In the genomic region with DNA sequence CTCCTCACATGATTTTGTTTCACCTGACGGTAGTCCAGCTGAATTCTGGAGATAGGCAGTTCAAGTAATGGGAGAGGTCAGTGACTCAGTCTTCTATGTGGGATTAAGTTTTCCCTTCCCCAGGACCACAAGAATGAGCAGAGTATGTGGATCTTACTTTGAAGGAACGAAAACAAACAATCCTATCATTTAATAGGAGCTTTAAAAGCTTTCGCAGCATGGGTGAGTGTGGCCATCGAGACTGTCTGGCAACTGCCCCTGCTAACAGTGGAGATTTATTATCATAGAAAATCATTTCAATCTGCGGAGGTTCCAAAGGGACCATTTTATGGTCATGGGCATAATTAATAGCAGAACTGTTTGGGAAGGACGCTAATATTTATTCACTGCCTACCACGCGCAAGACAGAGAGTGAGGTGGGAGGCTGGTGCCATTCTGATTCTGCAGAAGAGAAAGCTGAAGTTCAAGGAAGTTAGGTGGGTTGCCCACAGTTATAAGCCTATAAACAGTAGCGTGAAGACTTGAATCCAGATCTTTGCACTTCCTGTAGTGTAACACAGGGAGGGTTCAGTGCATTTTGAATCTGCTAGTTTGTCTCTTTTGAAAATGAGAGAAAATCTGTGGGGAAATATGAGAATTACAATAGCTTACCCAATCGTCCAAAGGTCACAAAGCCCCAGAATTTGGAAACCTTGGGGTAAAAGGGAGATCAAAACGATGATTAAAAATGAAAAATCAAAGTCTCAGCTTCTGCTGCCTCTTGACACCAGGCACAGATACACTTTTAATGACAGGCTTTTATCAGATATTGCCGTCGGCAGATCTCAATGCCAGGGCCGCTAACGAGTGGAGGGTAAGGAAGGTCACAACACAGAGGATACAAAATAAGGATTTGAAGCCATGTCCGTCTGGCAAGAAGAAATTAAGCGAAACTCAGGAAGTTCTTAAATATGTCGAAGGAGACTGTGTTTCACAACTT, we compare ENCODE assay signal across 1 cellular context.
TF ChIP-seq lines count a peak whose summit lies in the region.

No MANE protein-coding gene starts in this region.

TF ChIP-seq in K562, 482 proteins besides CTCF, POLR2A, EP300 and RAD21 (continued from another document and continues in another):
- TF ChIP-seq, protein P1, sequence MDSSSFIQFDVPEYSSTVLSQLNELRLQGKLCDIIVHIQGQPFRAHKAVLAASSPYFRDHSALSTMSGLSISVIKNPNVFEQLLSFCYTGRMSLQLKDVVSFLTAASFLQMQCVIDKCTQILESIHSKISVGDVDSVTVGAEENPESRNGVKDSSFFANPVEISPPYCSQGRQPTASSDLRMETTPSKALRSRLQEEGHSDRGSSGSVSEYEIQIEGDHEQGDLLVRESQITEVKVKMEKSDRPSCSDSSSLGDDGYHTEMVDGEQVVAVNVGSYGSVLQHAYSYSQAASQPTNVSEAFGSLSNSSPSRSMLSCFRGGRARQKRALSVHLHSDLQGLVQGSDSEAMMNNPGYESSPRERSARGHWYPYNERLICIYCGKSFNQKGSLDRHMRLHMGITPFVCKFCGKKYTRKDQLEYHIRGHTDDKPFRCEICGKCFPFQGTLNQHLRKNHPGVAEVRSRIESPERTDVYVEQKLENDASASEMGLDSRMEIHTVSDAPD (CRISPR knock-in tag; IDR thresholded peaks at IDR 0.05): no peak
- TF ChIP-seq, protein P2, sequence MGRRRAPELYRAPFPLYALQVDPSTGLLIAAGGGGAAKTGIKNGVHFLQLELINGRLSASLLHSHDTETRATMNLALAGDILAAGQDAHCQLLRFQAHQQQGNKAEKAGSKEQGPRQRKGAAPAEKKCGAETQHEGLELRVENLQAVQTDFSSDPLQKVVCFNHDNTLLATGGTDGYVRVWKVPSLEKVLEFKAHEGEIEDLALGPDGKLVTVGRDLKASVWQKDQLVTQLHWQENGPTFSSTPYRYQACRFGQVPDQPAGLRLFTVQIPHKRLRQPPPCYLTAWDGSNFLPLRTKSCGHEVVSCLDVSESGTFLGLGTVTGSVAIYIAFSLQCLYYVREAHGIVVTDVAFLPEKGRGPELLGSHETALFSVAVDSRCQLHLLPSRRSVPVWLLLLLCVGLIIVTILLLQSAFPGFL (CRISPR knock-in tag; IDR thresholded peaks at IDR 0.05): no peak
- TF ChIP-seq, protein P3, sequence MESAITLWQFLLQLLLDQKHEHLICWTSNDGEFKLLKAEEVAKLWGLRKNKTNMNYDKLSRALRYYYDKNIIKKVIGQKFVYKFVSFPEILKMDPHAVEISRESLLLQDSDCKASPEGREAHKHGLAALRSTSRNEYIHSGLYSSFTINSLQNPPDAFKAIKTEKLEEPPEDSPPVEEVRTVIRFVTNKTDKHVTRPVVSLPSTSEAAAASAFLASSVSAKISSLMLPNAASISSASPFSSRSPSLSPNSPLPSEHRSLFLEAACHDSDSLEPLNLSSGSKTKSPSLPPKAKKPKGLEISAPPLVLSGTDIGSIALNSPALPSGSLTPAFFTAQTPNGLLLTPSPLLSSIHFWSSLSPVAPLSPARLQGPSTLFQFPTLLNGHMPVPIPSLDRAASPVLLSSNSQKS (CRISPR knock-in tag; IDR thresholded peaks at IDR 0.05): no peak
- no peak for TF ChIP-seq CEBPB (tag; IDR thresholded peaks at IDR 0.05)
- no peak for TF ChIP-seq SRSF9 (IDR thresholded peaks at IDR 0.05; ENCODE audit: borderline replicate concordance, low read depth, low read length)
- TF ChIP-seq, protein P4, sequence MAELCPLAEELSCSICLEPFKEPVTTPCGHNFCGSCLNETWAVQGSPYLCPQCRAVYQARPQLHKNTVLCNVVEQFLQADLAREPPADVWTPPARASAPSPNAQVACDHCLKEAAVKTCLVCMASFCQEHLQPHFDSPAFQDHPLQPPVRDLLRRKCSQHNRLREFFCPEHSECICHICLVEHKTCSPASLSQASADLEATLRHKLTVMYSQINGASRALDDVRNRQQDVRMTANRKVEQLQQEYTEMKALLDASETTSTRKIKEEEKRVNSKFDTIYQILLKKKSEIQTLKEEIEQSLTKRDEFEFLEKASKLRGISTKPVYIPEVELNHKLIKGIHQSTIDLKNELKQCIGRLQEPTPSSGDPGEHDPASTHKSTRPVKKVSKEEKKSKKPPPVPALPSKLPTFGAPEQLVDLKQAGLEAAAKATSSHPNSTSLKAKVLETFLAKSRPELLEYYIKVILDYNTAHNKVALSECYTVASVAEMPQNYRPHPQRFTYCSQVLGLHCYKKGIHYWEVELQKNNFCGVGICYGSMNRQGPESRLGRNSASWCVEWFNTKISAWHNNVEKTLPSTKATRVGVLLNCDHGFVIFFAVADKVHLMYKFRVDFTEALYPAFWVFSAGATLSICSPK (IDR thresholded peaks at IDR 0.05; ENCODE audit: borderline replicate concordance): no peak
- TF ChIP-seq CAMTA2 (CRISPR knock-in tag; conservative IDR thresholded peaks at IDR 0.05): no peak
- TF ChIP-seq CREBBP (IDR thresholded peaks at IDR 0.05; ENCODE audit: low read depth, low read length): no peak
- TF ChIP-seq ARID1B (IDR thresholded peaks at IDR 0.05): peak; percentile 80
- no peak for TF ChIP-seq ARHGAP35 (IDR thresholded peaks at IDR 0.05; ENCODE audit: partially characterized antibody)
- peak; percentile 51; the same call in 1 of the 2 replicates for TF ChIP-seq TAL1 (IDR thresholded peaks at IDR 0.05)
- TF ChIP-seq, protein P5, sequence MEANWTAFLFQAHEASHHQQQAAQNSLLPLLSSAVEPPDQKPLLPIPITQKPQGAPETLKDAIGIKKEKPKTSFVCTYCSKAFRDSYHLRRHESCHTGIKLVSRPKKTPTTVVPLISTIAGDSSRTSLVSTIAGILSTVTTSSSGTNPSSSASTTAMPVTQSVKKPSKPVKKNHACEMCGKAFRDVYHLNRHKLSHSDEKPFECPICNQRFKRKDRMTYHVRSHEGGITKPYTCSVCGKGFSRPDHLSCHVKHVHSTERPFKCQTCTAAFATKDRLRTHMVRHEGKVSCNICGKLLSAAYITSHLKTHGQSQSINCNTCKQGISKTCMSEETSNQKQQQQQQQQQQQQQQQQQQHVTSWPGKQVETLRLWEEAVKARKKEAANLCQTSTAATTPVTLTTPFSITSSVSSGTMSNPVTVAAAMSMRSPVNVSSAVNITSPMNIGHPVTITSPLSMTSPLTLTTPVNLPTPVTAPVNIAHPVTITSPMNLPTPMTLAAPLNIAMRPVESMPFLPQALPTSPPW (CRISPR knock-in tag; IDR thresholded peaks at IDR 0.05): no peak
- TF ChIP-seq SMARCA4 (IDR thresholded peaks at IDR 0.05): peak; percentile 60; the same call in 1 of the 2 replicates
- TF ChIP-seq HNRNPL (IDR thresholded peaks at IDR 0.05; ENCODE audit: low read depth, low read length): no peak
- TF ChIP-seq ESRRB (CRISPR knock-in tag; IDR thresholded peaks at IDR 0.05; ENCODE audit: borderline replicate concordance): no peak
- TF ChIP-seq ZNF143 (CRISPR knock-in tag; IDR thresholded peaks at IDR 0.05): no peak
- no peak for TF ChIP-seq ILF3 (IDR thresholded peaks at IDR 0.05; ENCODE audit: borderline replicate concordance)
- TF ChIP-seq MTA2 (IDR thresholded peaks at IDR 0.05; ENCODE audit: low read depth): peak; percentile 61; the same call in 1 of the 2 replicates
- no peak for TF ChIP-seq ZNF24 (IDR thresholded peaks at IDR 0.05)
- no peak for TF ChIP-seq ZNF717 (CRISPR knock-in tag; IDR thresholded peaks at IDR 0.05)
- no peak for TF ChIP-seq HNRNPH1 (optimal IDR thresholded peaks at IDR 0.05; ENCODE audit: low read depth, low read length)
- TF ChIP-seq, protein P6, sequence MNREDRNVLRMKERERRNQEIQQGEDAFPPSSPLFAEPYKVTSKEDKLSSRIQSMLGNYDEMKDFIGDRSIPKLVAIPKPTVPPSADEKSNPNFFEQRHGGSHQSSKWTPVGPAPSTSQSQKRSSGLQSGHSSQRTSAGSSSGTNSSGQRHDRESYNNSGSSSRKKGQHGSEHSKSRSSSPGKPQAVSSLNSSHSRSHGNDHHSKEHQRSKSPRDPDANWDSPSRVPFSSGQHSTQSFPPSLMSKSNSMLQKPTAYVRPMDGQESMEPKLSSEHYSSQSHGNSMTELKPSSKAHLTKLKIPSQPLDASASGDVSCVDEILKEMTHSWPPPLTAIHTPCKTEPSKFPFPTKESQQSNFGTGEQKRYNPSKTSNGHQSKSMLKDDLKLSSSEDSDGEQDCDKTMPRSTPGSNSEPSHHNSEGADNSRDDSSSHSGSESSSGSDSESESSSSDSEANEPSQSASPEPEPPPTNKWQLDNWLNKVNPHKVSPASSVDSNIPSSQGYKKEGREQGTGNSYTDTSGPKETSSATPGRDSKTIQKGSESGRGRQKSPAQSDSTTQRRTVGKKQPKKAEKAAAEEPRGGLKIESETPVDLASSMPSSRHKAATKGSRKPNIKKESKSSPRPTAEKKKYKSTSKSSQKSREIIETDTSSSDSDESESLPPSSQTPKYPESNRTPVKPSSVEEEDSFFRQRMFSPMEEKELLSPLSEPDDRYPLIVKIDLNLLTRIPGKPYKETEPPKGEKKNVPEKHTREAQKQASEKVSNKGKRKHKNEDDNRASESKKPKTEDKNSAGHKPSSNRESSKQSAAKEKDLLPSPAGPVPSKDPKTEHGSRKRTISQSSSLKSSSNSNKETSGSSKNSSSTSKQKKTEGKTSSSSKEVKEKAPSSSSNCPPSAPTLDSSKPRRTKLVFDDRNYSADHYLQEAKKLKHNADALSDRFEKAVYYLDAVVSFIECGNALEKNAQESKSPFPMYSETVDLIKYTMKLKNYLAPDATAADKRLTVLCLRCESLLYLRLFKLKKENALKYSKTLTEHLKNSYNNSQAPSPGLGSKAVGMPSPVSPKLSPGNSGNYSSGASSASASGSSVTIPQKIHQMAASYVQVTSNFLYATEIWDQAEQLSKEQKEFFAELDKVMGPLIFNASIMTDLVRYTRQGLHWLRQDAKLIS (CRISPR knock-in tag; IDR thresholded peaks at IDR 0.05): no peak
- peak; percentile 36; the same call in 1 of the 2 replicates for TF ChIP-seq DPF2 (IDR thresholded peaks at IDR 0.05)
- TF ChIP-seq RB1 (IDR thresholded peaks at IDR 0.05; ENCODE audit: low read depth): no peak
- TF ChIP-seq, protein P7, sequence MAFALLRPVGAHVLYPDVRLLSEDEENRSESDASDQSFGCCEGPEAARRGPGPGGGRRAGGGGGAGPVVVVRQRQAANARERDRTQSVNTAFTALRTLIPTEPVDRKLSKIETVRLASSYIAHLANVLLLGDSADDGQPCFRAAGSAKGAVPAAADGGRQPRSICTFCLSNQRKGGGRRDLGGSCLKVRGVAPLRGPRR (CRISPR knock-in tag; IDR thresholded peaks at IDR 0.05): no peak
- no peak for TF ChIP-seq SLC30A9 (CRISPR knock-in tag; IDR thresholded peaks at IDR 0.05)
- no peak for TF ChIP-seq ZFP30 (CRISPR knock-in tag; IDR thresholded peaks at IDR 0.05; ENCODE audit: borderline replicate concordance)
- peak; percentile 72 for TF ChIP-seq SOX6 (IDR thresholded peaks at IDR 0.05)
- TF ChIP-seq CTBP1 (IDR thresholded peaks at IDR 0.05; ENCODE audit: borderline replicate concordance): peak; percentile 61; the same call in 1 of the 2 replicates
- TF ChIP-seq, protein P8, sequence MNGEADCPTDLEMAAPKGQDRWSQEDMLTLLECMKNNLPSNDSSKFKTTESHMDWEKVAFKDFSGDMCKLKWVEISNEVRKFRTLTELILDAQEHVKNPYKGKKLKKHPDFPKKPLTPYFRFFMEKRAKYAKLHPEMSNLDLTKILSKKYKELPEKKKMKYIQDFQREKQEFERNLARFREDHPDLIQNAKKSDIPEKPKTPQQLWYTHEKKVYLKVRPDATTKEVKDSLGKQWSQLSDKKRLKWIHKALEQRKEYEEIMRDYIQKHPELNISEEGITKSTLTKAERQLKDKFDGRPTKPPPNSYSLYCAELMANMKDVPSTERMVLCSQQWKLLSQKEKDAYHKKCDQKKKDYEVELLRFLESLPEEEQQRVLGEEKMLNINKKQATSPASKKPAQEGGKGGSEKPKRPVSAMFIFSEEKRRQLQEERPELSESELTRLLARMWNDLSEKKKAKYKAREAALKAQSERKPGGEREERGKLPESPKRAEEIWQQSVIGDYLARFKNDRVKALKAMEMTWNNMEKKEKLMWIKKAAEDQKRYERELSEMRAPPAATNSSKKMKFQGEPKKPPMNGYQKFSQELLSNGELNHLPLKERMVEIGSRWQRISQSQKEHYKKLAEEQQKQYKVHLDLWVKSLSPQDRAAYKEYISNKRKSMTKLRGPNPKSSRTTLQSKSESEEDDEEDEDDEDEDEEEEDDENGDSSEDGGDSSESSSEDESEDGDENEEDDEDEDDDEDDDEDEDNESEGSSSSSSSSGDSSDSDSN (IDR thresholded peaks at IDR 0.05; ENCODE audit: borderline replicate concordance in 1 of 2, low read depth in 2 of 2, low read length in 2 of 2): no peak
- no peak for TF ChIP-seq ZC3H4 (CRISPR knock-in tag; IDR thresholded peaks at IDR 0.05; ENCODE audit: borderline replicate concordance)
- TF ChIP-seq, protein P9, sequence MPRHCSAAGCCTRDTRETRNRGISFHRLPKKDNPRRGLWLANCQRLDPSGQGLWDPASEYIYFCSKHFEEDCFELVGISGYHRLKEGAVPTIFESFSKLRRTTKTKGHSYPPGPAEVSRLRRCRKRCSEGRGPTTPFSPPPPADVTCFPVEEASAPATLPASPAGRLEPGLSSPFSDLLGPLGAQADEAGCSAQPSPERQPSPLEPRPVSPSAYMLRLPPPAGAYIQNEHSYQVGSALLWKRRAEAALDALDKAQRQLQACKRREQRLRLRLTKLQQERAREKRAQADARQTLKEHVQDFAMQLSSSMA (CRISPR knock-in tag; IDR thresholded peaks at IDR 0.05): no peak
- TF ChIP-seq, protein P10, sequence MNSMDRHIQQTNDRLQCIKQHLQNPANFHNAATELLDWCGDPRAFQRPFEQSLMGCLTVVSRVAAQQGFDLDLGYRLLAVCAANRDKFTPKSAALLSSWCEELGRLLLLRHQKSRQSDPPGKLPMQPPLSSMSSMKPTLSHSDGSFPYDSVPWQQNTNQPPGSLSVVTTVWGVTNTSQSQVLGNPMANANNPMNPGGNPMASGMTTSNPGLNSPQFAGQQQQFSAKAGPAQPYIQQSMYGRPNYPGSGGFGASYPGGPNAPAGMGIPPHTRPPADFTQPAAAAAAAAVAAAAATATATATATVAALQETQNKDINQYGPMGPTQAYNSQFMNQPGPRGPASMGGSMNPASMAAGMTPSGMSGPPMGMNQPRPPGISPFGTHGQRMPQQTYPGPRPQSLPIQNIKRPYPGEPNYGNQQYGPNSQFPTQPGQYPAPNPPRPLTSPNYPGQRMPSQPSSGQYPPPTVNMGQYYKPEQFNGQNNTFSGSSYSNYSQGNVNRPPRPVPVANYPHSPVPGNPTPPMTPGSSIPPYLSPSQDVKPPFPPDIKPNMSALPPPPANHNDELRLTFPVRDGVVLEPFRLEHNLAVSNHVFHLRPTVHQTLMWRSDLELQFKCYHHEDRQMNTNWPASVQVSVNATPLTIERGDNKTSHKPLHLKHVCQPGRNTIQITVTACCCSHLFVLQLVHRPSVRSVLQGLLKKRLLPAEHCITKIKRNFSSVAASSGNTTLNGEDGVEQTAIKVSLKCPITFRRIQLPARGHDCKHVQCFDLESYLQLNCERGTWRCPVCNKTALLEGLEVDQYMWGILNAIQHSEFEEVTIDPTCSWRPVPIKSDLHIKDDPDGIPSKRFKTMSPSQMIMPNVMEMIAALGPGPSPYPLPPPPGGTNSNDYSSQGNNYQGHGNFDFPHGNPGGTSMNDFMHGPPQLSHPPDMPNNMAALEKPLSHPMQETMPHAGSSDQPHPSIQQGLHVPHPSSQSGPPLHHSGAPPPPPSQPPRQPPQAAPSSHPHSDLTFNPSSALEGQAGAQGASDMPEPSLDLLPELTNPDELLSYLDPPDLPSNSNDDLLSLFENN (IDR thresholded peaks at IDR 0.05; ENCODE audit: low read depth in 2 of 2, low read length in 2 of 2): no peak
- TF ChIP-seq KLF13 (tag; IDR thresholded peaks at IDR 0.05; ENCODE audit: borderline replicate concordance, low read depth): no peak
